ENCODE assay signal across 16 cellular contexts in genomic region chr22:19061471-19062138, GRCh38.
"Had no signal": no experiment of that assay in that cellular context is flagged by ENCODE, and none has a peak within 500 bp of the region (broad histone marks: within the 10 kb centered on the region; RNA-seq: fewer than 3 reads in every experiment).

No MANE protein-coding gene starts in this region.

- H3K36me3 ChIP-seq: breast epithelium, uterus had no signal

- DNase-seq: activated T-cell treated with anti-CD3 and anti-CD28 coated beads, Interleukin-2, amount 50 U/mL, for 48 hours; dorsolateral prefrontal cortex; left lung; mesendoderm; occipital lobe; stimulated activated CD4-positive, alpha-beta T cell treated with anti-CD3 and anti-CD28 coated beads, Interleukin-1b, Interleukin-23, amount 100 ng/mL, for 48 hours; SW 1271; uterus had no signal

- H3K9me3 Mint-ChIP-seq: nephron had no signal

- H3K4me1 Mint-ChIP-seq: nephron had no signal

- H3K27ac ChIP-seq: ascending aorta, breast epithelium, hepatocyte, left lung, uterus had no signal

- H3K4me1 ChIP-seq: ascending aorta, breast epithelium, left lung had no signal

- H3K4me3 Mint-ChIP-seq: nephron had no signal

- ATAC-seq: activated CD4-positive, CD25-positive, alpha-beta regulatory T cell treated with anti-CD3 and anti-CD28 coated beads, Interleukin-2, amount 50 U/mL, for 24 hours; esophagus mucosa; left lung; sciatic nerve had no signal

- H3K4me3 ChIP-seq: ascending aorta, breast epithelium, dorsolateral prefrontal cortex, hepatocyte, left lung, prostate gland, uterus had no signal

- H3K27me3 ChIP-seq: ascending aorta, breast epithelium, dorsolateral prefrontal cortex, hepatocyte, left lung, uterus had no signal

- H3K9me3 ChIP-seq: ascending aorta, breast epithelium, left lung, prostate gland, uterus had no signal
